Comparison of ENCODE assay signal across 2 cellular contexts in genomic region chr6:39280247-39280731, GRCh38.
A peak's percentile ranks its signal among the peaks of the same experiment; 100 is the strongest.
TF ChIP-seq lines count a peak whose summit lies in the region.

No MANE protein-coding gene starts in this region.

TF ChIP-seq in A549, 52 proteins besides CTCF, POLR2A, EP300 and RAD21:
- TF ChIP-seq PBX3 (IDR thresholded peaks at IDR 0.05): no peak
- TF ChIP-seq REST (IDR thresholded peaks at IDR 0.05): no peak
- no peak for TF ChIP-seq TP53 (CRISPR knock-in tag; IDR thresholded peaks at IDR 0.05)
- no peak for TF ChIP-seq FOSL2 (IDR thresholded peaks at IDR 0.05)
- TF ChIP-seq FOSL2 (CRISPR knock-in tag; IDR thresholded peaks at IDR 0.05): peak; percentile 33
TF ChIP-seq in A549: peak in this region for 1.

TF ChIP-seq in K562, 482 proteins besides CTCF, POLR2A, EP300 and RAD21:
- 0 out of 2 replicates have a peak, but pooled peaks have one; percentile 25 for TF ChIP-seq FOSL1 (tag; conservative IDR thresholded peaks at IDR 0.05)
- TF ChIP-seq ZNF79 (CRISPR knock-in tag; IDR thresholded peaks at IDR 0.05; ENCODE audit: low read depth): no peak
- TF ChIP-seq KDM1A (IDR thresholded peaks at IDR 0.05): 0 out of 4 replicates have a peak, but pooled peaks have one; percentile 15 to 21
- peak; percentile 80 for TF ChIP-seq GABPA (tag; conservative IDR thresholded peaks at IDR 0.05; ENCODE audit: low read depth)
- TF ChIP-seq YY1 (IDR thresholded peaks at IDR 0.05; ENCODE audit: borderline replicate concordance in 1 of 3, control insufficient read depth in 1 of 3, extremely low read depth in 1 of 3, insufficient read depth in 3 of 3, insufficient read length in 1 of 3, insufficient replicate concordance in 2 of 3, low read depth in 1 of 3, low read length in 2 of 3): no peak
- TF ChIP-seq ZBTB7A (IDR thresholded peaks at IDR 0.05; ENCODE audit: borderline replicate concordance, control insufficient read depth, low read depth, low read length): 0 out of 2 replicates have a peak, but pooled peaks have one; percentile 27
- no peak for TF ChIP-seq FOXO4 (CRISPR knock-in tag; IDR thresholded peaks at IDR 0.05)
- no peak for TF ChIP-seq MNT (conservative IDR thresholded peaks at IDR 0.05)
- TF ChIP-seq ATF3 (IDR thresholded peaks at IDR 0.05): 0 out of 2 replicates have a peak, but pooled peaks have one; percentile 20
- TF ChIP-seq ATF3 (CRISPR knock-in tag; conservative IDR thresholded peaks at IDR 0.05): no peak
- TF ChIP-seq NELFE (IDR thresholded peaks at IDR 0.05; ENCODE audit: insufficient read depth, insufficient read length): no peak
- TF ChIP-seq NR2C2 (CRISPR knock-in tag; IDR thresholded peaks at IDR 0.05): no peak
- TF ChIP-seq NR2C2 (tag; IDR thresholded peaks at IDR 0.05): peak; percentile 81; the same call in 1 of the 2 replicates
- peak; percentile 35; the same call in 1 of the 2 replicates for TF ChIP-seq ETV1 (tag; conservative IDR thresholded peaks at IDR 0.05; ENCODE audit: low read depth)
TF ChIP-seq in K562: peak in this region for 7.
